In genomic region chr3:16183601-16184270, GRCh38 we compare ENCODE assay signal across 16 cellular contexts. TPM values are rescaled to one million over a fixed set of nuclear protein-coding genes. Genes with fewer than 3 reads are reported as not detected.
DNase-seq lines count a peak whose midpoint lies in the region; ATAC-seq and TF ChIP-seq lines count a peak whose summit lies in the region.
"Had no signal": no experiment of that assay in that cellular context is flagged by ENCODE, and none has a peak within 500 bp of the region (broad histone marks: within the 10 kb centered on the region; RNA-seq: fewer than 3 reads in every experiment).

No MANE protein-coding gene starts in this region.

- no peaks in the 10 kb centered on the region for H3K79me2 ChIP-seq in smooth muscle cell (ENCODE audit: low read depth)

- H3K36me3 ChIP-seq in WERI-Rb-1, result no peaks in the 10 kb centered on the region
- H3K36me3 ChIP-seq in smooth muscle cell (ENCODE audit: low read depth), result no peaks in the 10 kb centered on the region
- H3K36me3 ChIP-seq: spleen had no signal

- no peaks in the 10 kb centered on the region for H3K9me3 ChIP-seq in WERI-Rb-1 (ENCODE audit: severe bottlenecking)
- H3K9me3 ChIP-seq in smooth muscle cell (replicated peaks; ENCODE audit: low read depth), result no peaks in the 10 kb centered on the region
- H3K9me3 ChIP-seq: spleen had no signal

- H3F3A ChIP-seq in smooth muscle cell (ENCODE audit: low read depth), result no peaks in the 10 kb centered on the region

- CTCF ChIA-PET in GM10248 (lab: Yijun Ruan, JAX), result interaction anchor here (1.1 to 11.7 kb wide), 6 partner anchors 9 to 135 kb away, joined by 3 to 112 read pairs (median 3); partner anchors contain the start of gene GALNT15

- H3K4me3 ChIP-seq in WERI-Rb-1 (ENCODE audit: low read depth, low read length) (no peak overlapping the region), foreskin fibroblast (ENCODE audit: low read depth in 1 of 2, low read length in 2 of 2) (no peak overlapping the region), smooth muscle cell (no peak overlapping the region)
- H3K4me3 ChIP-seq: lung, spleen had no signal

- DNase-seq in GM04503 (ENCODE audit: low read depth) (peak; percentile 76), WERI-Rb-1 (peak; percentile 74), foreskin fibroblast (peak; percentile 86 to 94), smooth muscle cell (lab: John Stamatoyannopoulos, UW; ENCODE audit: unreplicated experiment) (no peak), GM10248 (ENCODE audit: extremely low spot score) (no peak), UCSD-AML1 (lab: John Stamatoyannopoulos, UW; ENCODE audit: unreplicated experiment) (no peak), GDM1 (lab: John Stamatoyannopoulos, UW) (no peak)
- DNase-seq: effector memory CD4-positive, alpha-beta T cell; NCI-H345; spleen; stimulated activated naive CD8-positive, alpha-beta T cell treated with anti-CD3 and anti-CD28 coated beads, Interleukin-15, Interleukin-2, amounts not matched to agents 100 U/mL and 50 U/mL, for 24 hours had no signal

- no peak overlapping the region for H2AFZ ChIP-seq in smooth muscle cell (ENCODE audit: low read depth)

- H4K20me1 ChIP-seq in smooth muscle cell (ENCODE audit: low read depth), result no peaks in the 10 kb centered on the region

- H3K9ac ChIP-seq in smooth muscle cell (ENCODE audit: low read depth), result no peak overlapping the region

- ATAC-seq in HG02981 (IDR thresholded peaks at IDR 0.05; ENCODE audit: unreplicated experiment), result no peak
- ATAC-seq: stimulated activated naive CD8-positive, alpha-beta T cell treated with anti-CD3 and anti-CD28 coated beads, Interleukin-15, Interleukin-2, amounts not matched to agents 100 U/mL and 50 U/mL, for 24 hours had no signal

- no peaks in the 10 kb centered on the region for H3K4me1 ChIP-seq in smooth muscle cell (ENCODE audit: low read depth)

- H3K27ac ChIP-seq in WERI-Rb-1 (no peak overlapping the region), smooth muscle cell (ENCODE audit: low read depth) (peak overlapping the region; percentile 21)
- H3K27ac ChIP-seq: spleen had no signal

- TF ChIP-seq CTCF in WERI-Rb-1 (IDR thresholded peaks at IDR 0.05; ENCODE audit: low read depth, low read length) (no peak), foreskin fibroblast (IDR thresholded peaks at IDR 0.05; ENCODE audit: low read depth, low read length) (no peak), smooth muscle cell (IDR thresholded peaks at IDR 0.05; ENCODE audit: borderline replicate concordance, insufficient read depth, poor library complexity, severe bottlenecking) (no peak), GM10248 (IDR thresholded peaks at IDR 0.05; ENCODE audit: control extremely low read depth, extremely low read depth, low read depth, missing control alignments) (no peak)

- H3K27me3 ChIP-seq in WERI-Rb-1 (ENCODE audit: insufficient read depth, low read depth, severe bottlenecking), result no peaks in the 10 kb centered on the region
- H3K27me3 ChIP-seq in smooth muscle cell (ENCODE audit: low read depth), result no peaks in the 10 kb centered on the region
- H3K27me3 ChIP-seq: spleen had no signal

- WGBS in smooth muscle cell (ENCODE audit: low lambda C conversion rate), result 59% methylated on average over 7 of the region's 7 CpGs

- H3K4me2 ChIP-seq in smooth muscle cell, result no peak overlapping the region

- POLR2A ChIA-PET in GM10248 (lab: Yijun Ruan, JAX), result no interaction called here

RNA-seq across cellular contexts. Expression of gene GALNT15, which starts 9.3 kb away (rescaled TPM):
- total RNA-seq in smooth muscle cell, result 0.22 and 1.3 TPM in 2 replicates
- polyA plus RNA-seq in smooth muscle cell, result 0.45 and 0.85 TPM in 2 replicates
- total RNA-seq: activated T-helper 1 cell treated with anti-CD3 and anti-CD28 coated beads, Interleukin-12 subunit alpha, Interleukin-12 subunit beta, Interleukin-2, Interleukin-4 antibody, amounts not matched to agents 30 ng/mL and 10 ng/mL and 1 ng/mL, durations not matched to agents 14 hours and 24 hours and 36 hours; T-helper 2 cell treated with Interferon-gamma antibody and Interleukin-4, amounts not matched to agents 100 ng/mL and 5 ng/mL, for 36 hours had no signal
- polyA plus RNA-seq: IgD-negative memory B cell had no signal

Comparison
In these comparisons a context has a peak if more than half of its experiments do, and no peak if none do; other contexts are left out.
1. DNase-seq: peak in GM04503 (single experiment), WERI-Rb-1 (single experiment) and foreskin fibroblast (2 of 2); none in smooth muscle cell (single experiment), GM10248 (single experiment), UCSD-AML1 (single experiment) and GDM1 (single experiment).